ENCODE assay signal across 15 cellular contexts in genomic region chr9:68996457-68996856, GRCh38. TPM values are rescaled to one million over a fixed set of nuclear protein-coding genes. Genes with fewer than 3 reads are reported as not detected.
DNase-seq lines count a peak whose midpoint lies in the region; ATAC-seq lines count a peak whose summit lies in the region.
"Had no signal": no experiment of that assay in that cellular context is flagged by ENCODE, and none has a peak within 500 bp of the region (broad histone marks: within the 10 kb centered on the region; RNA-seq: fewer than 3 reads in every experiment).

No MANE protein-coding gene starts in this region.

- H3K27ac ChIP-seq in angular gyrus (ENCODE audit: low read depth, low read length): peak overlapping the region; percentile 22
- H3K27ac ChIP-seq: VCaP had no signal

- H3K27me3 Mint-ChIP-seq in activated T-cell treated with anti-CD3 and anti-CD28 coated beads, Interleukin-2, amount 50 U/mL, for 72 hours (ENCODE audit: low read depth): no peaks in the 10 kb centered on the region
- H3K27me3 Mint-ChIP-seq in stimulated activated naive CD8-positive, alpha-beta T cell treated with anti-CD3 and anti-CD28 coated beads, Interleukin-15, amount 100 ng/mL, for 72 hours: no peaks in the 10 kb centered on the region

- no peak for DNase-seq in activated T-cell treated with anti-CD3 and anti-CD28 coated beads, Interleukin-2, amount 50 U/mL, for 72 hours
- DNase-seq in activated T-cell treated with anti-CD3 and anti-CD28 coated beads for 4 hours: no peak
- DNase-seq in NCI-H146 (lab: John Stamatoyannopoulos, UW): peak; percentile 27
- DNase-seq in stimulated activated naive CD8-positive, alpha-beta T cell treated with anti-CD3 and anti-CD28 coated beads, Interleukin-15, amount 100 ng/mL, for 72 hours: no peak
- DNase-seq in retina: no peak
- no peak for DNase-seq in NCI-H510A (lab: John Stamatoyannopoulos, UW)
- DNase-seq: DMS79, endodermal cell, foreskin melanocyte, NCI-H1436 treated with DMSO at 0.1 percent for 48 hours, NCI-H526 treated with DMSO at 0.1 percent for 48 hours had no signal

- H3K9me3 Mint-ChIP-seq in activated T-cell treated with anti-CD3 and anti-CD28 coated beads, Interleukin-2, amount 50 U/mL, for 72 hours: no peaks in the 10 kb centered on the region
- H3K9me3 Mint-ChIP-seq in stimulated activated naive CD8-positive, alpha-beta T cell treated with anti-CD3 and anti-CD28 coated beads, Interleukin-15, amount 100 ng/mL, for 72 hours: no peaks in the 10 kb centered on the region
- H3K9me3 Mint-ChIP-seq: endodermal cell had no signal

- peaks cover 24% of the 10 kb centered on the region for H3K4me1 Mint-ChIP-seq in activated T-cell treated with anti-CD3 and anti-CD28 coated beads, Interleukin-2, amount 50 U/mL, for 72 hours (ENCODE audit: low read depth)
- H3K4me1 Mint-ChIP-seq in stimulated activated naive CD8-positive, alpha-beta T cell treated with anti-CD3 and anti-CD28 coated beads, Interleukin-15, amount 100 ng/mL, for 72 hours: peaks cover 17% of the 10 kb centered on the region

- H3K27ac Mint-ChIP-seq in activated T-cell treated with anti-CD3 and anti-CD28 coated beads, Interleukin-2, amount 50 U/mL, for 72 hours: peak overlapping the region; percentile 85
- H3K27ac Mint-ChIP-seq in stimulated activated naive CD8-positive, alpha-beta T cell treated with anti-CD3 and anti-CD28 coated beads, Interleukin-15, amount 100 ng/mL, for 72 hours: peak overlapping the region; percentile 50 to 75
- H3K27ac Mint-ChIP-seq: endodermal cell had no signal

- peak overlapping the region; percentile 33 to 66 for H3K4me3 Mint-ChIP-seq in activated T-cell treated with anti-CD3 and anti-CD28 coated beads, Interleukin-2, amount 50 U/mL, for 72 hours
- H3K4me3 Mint-ChIP-seq in stimulated activated naive CD8-positive, alpha-beta T cell treated with anti-CD3 and anti-CD28 coated beads, Interleukin-15, amount 100 ng/mL, for 72 hours: peak overlapping the region; percentile 39 to 49
- H3K4me3 Mint-ChIP-seq: endodermal cell had no signal

- ATAC-seq in activated T-cell treated with anti-CD3 and anti-CD28 coated beads, Interleukin-2, amount 50 U/mL, for 72 hours (replicated peaks in 1 of 2): no peak
- ATAC-seq in stimulated activated naive CD8-positive, alpha-beta T cell treated with anti-CD3 and anti-CD28 coated beads, Interleukin-15, amount 100 ng/mL, for 72 hours: no peak
- ATAC-seq in GM18909 (IDR thresholded peaks at IDR 0.05; ENCODE audit: poor library complexity, unreplicated experiment): no peak

- H3K36me3 Mint-ChIP-seq in activated T-cell treated with anti-CD3 and anti-CD28 coated beads, Interleukin-2, amount 50 U/mL, for 72 hours (ENCODE audit: insufficient read depth in 2 of 2): no peaks in the 10 kb centered on the region

RNA-seq across cellular contexts. Expression of gene PRKACG, which starts 17.5 kb away (rescaled TPM):
- total RNA-seq in activated T-cell treated with anti-CD3 and anti-CD28 coated beads, Interleukin-2, amount 50 U/mL, for 72 hours: not detected
- total RNA-seq: bronchial epithelial cell, endodermal cell had no signal

RNA-seq across cellular contexts. Expression of gene FXN, which starts 39.1 kb away (rescaled TPM):
- 10 to 100 TPM; 14.6 to 18.6 TPM for total RNA-seq in activated T-cell treated with anti-CD3 and anti-CD28 coated beads, Interleukin-2, amount 50 U/mL, for 72 hours
